1 cellular context compared by ENCODE assay signal in the genomic region with DNA sequence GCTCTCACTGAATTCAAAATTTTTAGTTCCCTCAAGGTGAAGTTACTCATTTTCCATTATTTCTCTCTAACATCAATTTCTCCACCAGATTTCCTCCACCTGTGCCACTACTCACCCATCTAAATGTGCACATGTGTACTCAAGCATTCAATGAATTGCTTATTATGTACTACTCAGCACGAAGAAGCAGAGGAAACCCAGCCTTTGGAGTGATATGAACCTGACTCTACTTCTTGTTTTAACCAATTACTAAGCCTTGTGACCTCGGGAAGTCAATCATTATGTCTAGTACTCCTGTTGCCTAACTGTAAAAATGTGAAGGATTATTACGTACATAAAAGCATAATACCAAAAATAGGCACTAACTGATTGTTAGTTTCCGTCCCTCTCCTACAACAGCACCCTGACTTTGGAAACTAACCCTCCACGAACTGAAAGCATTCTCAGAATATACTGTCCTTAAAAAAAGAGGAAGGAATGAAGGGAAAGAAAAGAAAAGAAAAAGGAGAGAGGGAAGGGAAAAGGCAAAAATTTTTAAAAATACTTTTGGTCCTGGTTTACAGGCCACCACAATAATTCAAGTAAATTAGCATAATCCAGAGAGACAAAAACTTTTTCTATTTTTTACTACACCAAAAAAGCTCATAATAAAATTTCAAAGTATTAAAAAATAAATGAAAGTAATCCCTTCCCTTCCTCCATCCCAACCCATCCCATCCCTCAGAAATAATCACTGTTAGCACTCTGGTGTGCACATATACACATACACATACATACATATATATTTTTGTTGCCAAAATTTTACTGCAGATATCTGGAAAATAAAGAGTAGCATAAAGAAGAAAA.
TF ChIP-seq lines count a peak whose summit lies in the region.

No MANE protein-coding gene starts in this region.

TF ChIP-seq in H1, 55 proteins besides CTCF, POLR2A, EP300 and RAD21:
- TF ChIP-seq BACH1 (IDR thresholded peaks at IDR 0.05; ENCODE audit: low read length) (no peak), HDAC6 (IDR thresholded peaks at IDR 0.05; ENCODE audit: low read depth, low read length) (no peak), GABPA (IDR thresholded peaks at IDR 0.05; ENCODE audit: borderline replicate concordance, insufficient read depth, low read length) (no peak), NANOG (IDR thresholded peaks at IDR 0.05; ENCODE audit: insufficient read depth, low read depth, low read length, poor library complexity, severe bottlenecking) (no peak), KDM1A (IDR thresholded peaks at IDR 0.05; ENCODE audit: borderline replicate concordance, low read length) (no peak), YY1 (IDR thresholded peaks at IDR 0.05; ENCODE audit: low read depth, low read length) (no peak), BRCA1 (IDR thresholded peaks at IDR 0.05; ENCODE audit: low read depth, low read length) (no peak), SIRT6 (IDR thresholded peaks at IDR 0.05; ENCODE audit: low read length) (no peak), SP1 (IDR thresholded peaks at IDR 0.05; ENCODE audit: low read depth, low read length) (no peak), MAFK (IDR thresholded peaks at IDR 0.05; ENCODE audit: low read depth, low read length) (no peak), EZH2 (IDR thresholded peaks at IDR 0.05; ENCODE audit: low read depth, low read length, severe bottlenecking) (no peak), TAF7 (optimal IDR thresholded peaks at IDR 0.05; ENCODE audit: borderline replicate concordance, low read depth, low read length) (no peak), CEBPB (IDR thresholded peaks at IDR 0.05; ENCODE audit: low read depth, low read length) (no peak), KDM4A (IDR thresholded peaks at IDR 0.05; ENCODE audit: low read depth, low read length, severe bottlenecking) (no peak), SIX5 (IDR thresholded peaks at IDR 0.05; ENCODE audit: low read depth, low read length) (no peak), CBX8 (IDR thresholded peaks at IDR 0.05; ENCODE audit: borderline replicate concordance, low read depth, low read length) (no peak)
- TF ChIP-seq, protein P1, sequence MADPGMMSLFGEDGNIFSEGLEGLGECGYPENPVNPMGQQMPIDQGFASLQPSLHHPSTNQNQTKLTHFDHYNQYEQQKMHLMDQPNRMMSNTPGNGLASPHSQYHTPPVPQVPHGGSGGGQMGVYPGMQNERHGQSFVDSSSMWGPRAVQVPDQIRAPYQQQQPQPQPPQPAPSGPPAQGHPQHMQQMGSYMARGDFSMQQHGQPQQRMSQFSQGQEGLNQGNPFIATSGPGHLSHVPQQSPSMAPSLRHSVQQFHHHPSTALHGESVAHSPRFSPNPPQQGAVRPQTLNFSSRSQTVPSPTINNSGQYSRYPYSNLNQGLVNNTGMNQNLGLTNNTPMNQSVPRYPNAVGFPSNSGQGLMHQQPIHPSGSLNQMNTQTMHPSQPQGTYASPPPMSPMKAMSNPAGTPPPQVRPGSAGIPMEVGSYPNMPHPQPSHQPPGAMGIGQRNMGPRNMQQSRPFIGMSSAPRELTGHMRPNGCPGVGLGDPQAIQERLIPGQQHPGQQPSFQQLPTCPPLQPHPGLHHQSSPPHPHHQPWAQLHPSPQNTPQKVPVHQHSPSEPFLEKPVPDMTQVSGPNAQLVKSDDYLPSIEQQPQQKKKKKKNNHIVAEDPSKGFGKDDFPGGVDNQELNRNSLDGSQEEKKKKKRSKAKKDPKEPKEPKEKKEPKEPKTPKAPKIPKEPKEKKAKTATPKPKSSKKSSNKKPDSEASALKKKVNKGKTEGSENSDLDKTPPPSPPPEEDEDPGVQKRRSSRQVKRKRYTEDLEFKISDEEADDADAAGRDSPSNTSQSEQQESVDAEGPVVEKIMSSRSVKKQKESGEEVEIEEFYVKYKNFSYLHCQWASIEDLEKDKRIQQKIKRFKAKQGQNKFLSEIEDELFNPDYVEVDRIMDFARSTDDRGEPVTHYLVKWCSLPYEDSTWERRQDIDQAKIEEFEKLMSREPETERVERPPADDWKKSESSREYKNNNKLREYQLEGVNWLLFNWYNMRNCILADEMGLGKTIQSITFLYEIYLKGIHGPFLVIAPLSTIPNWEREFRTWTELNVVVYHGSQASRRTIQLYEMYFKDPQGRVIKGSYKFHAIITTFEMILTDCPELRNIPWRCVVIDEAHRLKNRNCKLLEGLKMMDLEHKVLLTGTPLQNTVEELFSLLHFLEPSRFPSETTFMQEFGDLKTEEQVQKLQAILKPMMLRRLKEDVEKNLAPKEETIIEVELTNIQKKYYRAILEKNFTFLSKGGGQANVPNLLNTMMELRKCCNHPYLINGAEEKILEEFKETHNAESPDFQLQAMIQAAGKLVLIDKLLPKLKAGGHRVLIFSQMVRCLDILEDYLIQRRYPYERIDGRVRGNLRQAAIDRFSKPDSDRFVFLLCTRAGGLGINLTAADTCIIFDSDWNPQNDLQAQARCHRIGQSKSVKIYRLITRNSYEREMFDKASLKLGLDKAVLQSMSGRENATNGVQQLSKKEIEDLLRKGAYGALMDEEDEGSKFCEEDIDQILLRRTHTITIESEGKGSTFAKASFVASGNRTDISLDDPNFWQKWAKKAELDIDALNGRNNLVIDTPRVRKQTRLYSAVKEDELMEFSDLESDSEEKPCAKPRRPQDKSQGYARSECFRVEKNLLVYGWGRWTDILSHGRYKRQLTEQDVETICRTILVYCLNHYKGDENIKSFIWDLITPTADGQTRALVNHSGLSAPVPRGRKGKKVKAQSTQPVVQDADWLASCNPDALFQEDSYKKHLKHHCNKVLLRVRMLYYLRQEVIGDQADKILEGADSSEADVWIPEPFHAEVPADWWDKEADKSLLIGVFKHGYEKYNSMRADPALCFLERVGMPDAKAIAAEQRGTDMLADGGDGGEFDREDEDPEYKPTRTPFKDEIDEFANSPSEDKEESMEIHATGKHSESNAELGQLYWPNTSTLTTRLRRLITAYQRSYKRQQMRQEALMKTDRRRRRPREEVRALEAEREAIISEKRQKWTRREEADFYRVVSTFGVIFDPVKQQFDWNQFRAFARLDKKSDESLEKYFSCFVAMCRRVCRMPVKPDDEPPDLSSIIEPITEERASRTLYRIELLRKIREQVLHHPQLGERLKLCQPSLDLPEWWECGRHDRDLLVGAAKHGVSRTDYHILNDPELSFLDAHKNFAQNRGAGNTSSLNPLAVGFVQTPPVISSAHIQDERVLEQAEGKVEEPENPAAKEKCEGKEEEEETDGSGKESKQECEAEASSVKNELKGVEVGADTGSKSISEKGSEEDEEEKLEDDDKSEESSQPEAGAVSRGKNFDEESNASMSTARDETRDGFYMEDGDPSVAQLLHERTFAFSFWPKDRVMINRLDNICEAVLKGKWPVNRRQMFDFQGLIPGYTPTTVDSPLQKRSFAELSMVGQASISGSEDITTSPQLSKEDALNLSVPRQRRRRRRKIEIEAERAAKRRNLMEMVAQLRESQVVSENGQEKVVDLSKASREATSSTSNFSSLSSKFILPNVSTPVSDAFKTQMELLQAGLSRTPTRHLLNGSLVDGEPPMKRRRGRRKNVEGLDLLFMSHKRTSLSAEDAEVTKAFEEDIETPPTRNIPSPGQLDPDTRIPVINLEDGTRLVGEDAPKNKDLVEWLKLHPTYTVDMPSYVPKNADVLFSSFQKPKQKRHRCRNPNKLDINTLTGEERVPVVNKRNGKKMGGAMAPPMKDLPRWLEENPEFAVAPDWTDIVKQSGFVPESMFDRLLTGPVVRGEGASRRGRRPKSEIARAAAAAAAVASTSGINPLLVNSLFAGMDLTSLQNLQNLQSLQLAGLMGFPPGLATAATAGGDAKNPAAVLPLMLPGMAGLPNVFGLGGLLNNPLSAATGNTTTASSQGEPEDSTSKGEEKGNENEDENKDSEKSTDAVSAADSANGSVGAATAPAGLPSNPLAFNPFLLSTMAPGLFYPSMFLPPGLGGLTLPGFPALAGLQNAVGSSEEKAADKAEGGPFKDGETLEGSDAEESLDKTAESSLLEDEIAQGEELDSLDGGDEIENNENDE (IDR thresholded peaks at IDR 0.05; ENCODE audit: insufficient replicate concordance, low read length): no peak
- TF ChIP-seq, protein P2, sequence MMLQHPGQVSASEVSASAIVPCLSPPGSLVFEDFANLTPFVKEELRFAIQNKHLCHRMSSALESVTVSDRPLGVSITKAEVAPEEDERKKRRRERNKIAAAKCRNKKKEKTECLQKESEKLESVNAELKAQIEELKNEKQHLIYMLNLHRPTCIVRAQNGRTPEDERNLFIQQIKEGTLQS (IDR thresholded peaks at IDR 0.05; ENCODE audit: insufficient read depth, low read depth, low read length): no peak
